Comparison of ENCODE assay signal across 10 cellular contexts in the genomic region with DNA sequence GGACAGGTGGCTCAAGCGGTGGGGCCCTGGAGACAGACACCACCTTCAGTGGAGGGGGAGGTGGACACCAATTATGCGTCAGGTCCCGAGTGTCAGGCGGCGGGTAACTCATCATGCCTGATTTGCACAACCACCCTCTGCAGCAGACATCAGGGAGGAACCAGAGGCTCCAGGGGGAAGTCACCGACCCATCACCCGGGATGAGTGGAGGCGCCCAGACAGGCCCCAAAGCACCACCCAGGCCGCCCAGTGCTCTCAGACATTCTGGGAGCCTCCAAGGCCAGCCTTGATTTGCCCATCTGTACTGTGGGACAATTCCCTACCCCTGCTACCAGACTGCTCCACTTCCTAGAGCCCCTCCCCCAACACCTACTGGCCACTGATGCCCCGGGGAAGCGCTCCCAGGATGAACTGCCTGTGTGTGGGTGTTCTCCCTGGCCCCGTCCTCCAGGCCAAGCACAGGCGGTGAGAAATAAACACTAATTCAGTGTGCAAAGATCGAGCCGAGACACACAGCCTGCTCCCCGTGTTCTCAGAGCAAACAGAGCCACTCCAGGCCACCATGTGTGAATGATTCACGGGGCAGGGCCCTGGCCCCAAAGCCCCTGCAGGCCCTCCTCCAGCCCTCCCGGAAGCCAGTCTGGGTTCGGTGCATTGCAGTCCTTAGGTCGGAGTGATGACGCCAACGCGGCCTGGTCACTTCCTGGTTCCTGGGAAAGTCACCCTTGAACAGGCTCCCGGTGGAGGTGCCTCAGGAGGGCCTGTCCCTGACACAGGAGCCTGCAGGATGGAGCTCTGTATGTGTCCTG.
DNase-seq lines count a peak whose midpoint lies in the region; ATAC-seq and TF ChIP-seq lines count a peak whose summit lies in the region.
"Had no signal": no experiment of that assay in that cellular context is flagged by ENCODE, and none has a peak within 500 bp of the region (broad histone marks: within the 10 kb centered on the region; RNA-seq: fewer than 3 reads in every experiment).

No MANE protein-coding gene starts in this region.

- no peaks in the 10 kb centered on the region for H3K9me3 Mint-ChIP-seq in CD4-positive, alpha-beta memory T cell
- H3K9me3 Mint-ChIP-seq in activated T-cell treated with anti-CD3 and anti-CD28 coated beads, Interleukin-2, amount 50 U/mL, for 4 hours = no peaks in the 10 kb centered on the region

- H3K27ac ChIP-seq in CD4-positive, alpha-beta memory T cell (ENCODE audit: low read depth, low read length) = no peak overlapping the region
- peak overlapping the region; percentile 87 for H3K27ac ChIP-seq in brain microvascular endothelial cell
- peak overlapping the region; percentile 66 to 75 for H3K27ac ChIP-seq in prostate gland

- H3K27me3 Mint-ChIP-seq in CD4-positive, alpha-beta memory T cell = no peaks in the 10 kb centered on the region
- no peaks in the 10 kb centered on the region for H3K27me3 Mint-ChIP-seq in activated T-cell treated with anti-CD3 and anti-CD28 coated beads, Interleukin-2, amount 50 U/mL, for 4 hours (ENCODE audit: low read depth)

- H3K36me3 Mint-ChIP-seq in CD4-positive, alpha-beta memory T cell = peaks cover 0 to 26% of the 10 kb centered on the region in 2 donors
- no peaks in the 10 kb centered on the region for H3K36me3 Mint-ChIP-seq in activated T-cell treated with anti-CD3 and anti-CD28 coated beads, Interleukin-2, amount 50 U/mL, for 4 hours (ENCODE audit: insufficient read depth)

- no peak overlapping the region for H3K4me3 ChIP-seq in CD4-positive, alpha-beta memory T cell (ENCODE audit: low read length in 2 of 2)
- no peak overlapping the region for H3K4me3 ChIP-seq in brain microvascular endothelial cell (ENCODE audit: low read depth, low read length)
- H3K4me3 ChIP-seq in prostate gland = no peak overlapping the region
- H3K4me3 ChIP-seq: K562 had no signal

- no peaks in the 10 kb centered on the region for H3K4me1 ChIP-seq in CD4-positive, alpha-beta memory T cell (ENCODE audit: insufficient read depth, low read length)
- peaks cover 18% of the 10 kb centered on the region for H3K4me1 ChIP-seq in prostate gland (replicated peaks)

- peaks cover 1 to 4% (median 3%) of the 10 kb centered on the region in 4 donors for H3K4me1 Mint-ChIP-seq in CD4-positive, alpha-beta memory T cell
- H3K4me1 Mint-ChIP-seq in activated T-cell treated with anti-CD3 and anti-CD28 coated beads, Interleukin-2, amount 50 U/mL, for 4 hours (ENCODE audit: low read depth) = no peaks in the 10 kb centered on the region

- H3K27me3 ChIP-seq in CD4-positive, alpha-beta memory T cell (ENCODE audit: insufficient read depth, low read length) = no peaks in the 10 kb centered on the region
- H3K27me3 ChIP-seq in brain microvascular endothelial cell (replicated peaks) (no peaks in the 10 kb centered on the region), prostate gland (replicated peaks; ENCODE audit: insufficient read depth) (no peaks in the 10 kb centered on the region)

- no peak for TF ChIP-seq CTCF in brain microvascular endothelial cell (IDR thresholded peaks at IDR 0.05; ENCODE audit: low read depth, low read length, missing control alignments)
- TF ChIP-seq CTCF in prostate gland (IDR thresholded peaks at IDR 0.05) = no peak

- DNase-seq in CD4-positive, alpha-beta memory T cell = peak in 1 of 5 donors; percentile 12
- DNase-seq in brain microvascular endothelial cell (peak; percentile 88), left ventricle myocardium superior (peak; percentile 70), prostate gland (ENCODE audit: low spot score) (no peak)
- no peak for DNase-seq in activated T-cell treated with anti-CD3 and anti-CD28 coated beads, Interleukin-2, amount 50 U/mL, for 4 hours
- DNase-seq: COR-L47 had no signal

- no peak for TF ChIP-seq POLR2A in prostate gland (IDR thresholded peaks at IDR 0.05)

- no peak overlapping the region for H3K4me3 Mint-ChIP-seq in CD4-positive, alpha-beta memory T cell
- no peak overlapping the region for H3K4me3 Mint-ChIP-seq in activated T-cell treated with anti-CD3 and anti-CD28 coated beads, Interleukin-2, amount 50 U/mL, for 4 hours

- in situ Hi-C loops in brain microvascular endothelial cell (cut with HindIII; ENCODE audit: low pct_ligation_motif_present, low sequenced_read_pairs) = no loop called here

- CTCF ChIA-PET in CD4-positive, alpha-beta memory T cell (lab: Charles Lee; ENCODE audit: partially characterized antibody) = no interaction called here

- POLR2A ChIA-PET in CD4-positive, alpha-beta memory T cell (lab: Charles Lee; ENCODE audit: partially characterized antibody) = interaction anchor here (1.1 kb wide), 1 partner anchor 16 kb away, joined by 4 read pairs; no protein-coding TSS in a partner anchor

- H3K36me3 ChIP-seq in CD4-positive, alpha-beta memory T cell (ENCODE audit: insufficient read depth, low read length) = no peaks in the 10 kb centered on the region
- H3K36me3 ChIP-seq in brain microvascular endothelial cell (replicated peaks) (peaks cover 37% of the 10 kb centered on the region), prostate gland (no peaks in the 10 kb centered on the region)

- intact Hi-C loops in CD4-positive, alpha-beta memory T cell (cut with micrococcal nuclease) = no loop called here
- intact Hi-C loops in left ventricle myocardium superior (cut with micrococcal nuclease) (no loop called here), prostate gland (cut with DNase I) (no loop called here)

- peak overlapping the region in 4 of 7 donors; percentile 51 to 74 (median 66) for H3K27ac Mint-ChIP-seq in CD4-positive, alpha-beta memory T cell

- ATAC-seq in left ventricle myocardium superior (peak; percentile 27), GM19023 (IDR thresholded peaks at IDR 0.05; ENCODE audit: unreplicated experiment) (no peak), GM18867 (IDR thresholded peaks at IDR 0.05; ENCODE audit: unreplicated experiment) (no peak), GM18517 (IDR thresholded peaks at IDR 0.05; ENCODE audit: unreplicated experiment) (no peak)
- no peak for ATAC-seq in activated T-cell treated with anti-CD3 and anti-CD28 coated beads, Interleukin-2, amount 50 U/mL, for 4 hours
- ATAC-seq: K562 had no signal

- no peaks in the 10 kb centered on the region for H3K9me3 ChIP-seq in CD4-positive, alpha-beta memory T cell (ENCODE audit: control insufficient read depth in 1 of 2, low read length in 2 of 2)
- no peaks in the 10 kb centered on the region for H3K9me3 ChIP-seq in prostate gland

- WGBS in prostate gland = 59% methylated on average over 24 of the region's 24 CpGs

Comparison
In these comparisons a context has a peak if more than half of its experiments do, and no peak if none do; other contexts are left out.
1. DNase-seq: peak in brain microvascular endothelial cell (single experiment) and left ventricle myocardium superior (single experiment); none in prostate gland (single experiment) and activated T-cell treated with anti-CD3 and anti-CD28 coated beads, Interleukin-2, amount 50 U/mL, for 4 hours (single experiment).